8 cellular contexts compared by ENCODE assay signal in the genomic region with DNA sequence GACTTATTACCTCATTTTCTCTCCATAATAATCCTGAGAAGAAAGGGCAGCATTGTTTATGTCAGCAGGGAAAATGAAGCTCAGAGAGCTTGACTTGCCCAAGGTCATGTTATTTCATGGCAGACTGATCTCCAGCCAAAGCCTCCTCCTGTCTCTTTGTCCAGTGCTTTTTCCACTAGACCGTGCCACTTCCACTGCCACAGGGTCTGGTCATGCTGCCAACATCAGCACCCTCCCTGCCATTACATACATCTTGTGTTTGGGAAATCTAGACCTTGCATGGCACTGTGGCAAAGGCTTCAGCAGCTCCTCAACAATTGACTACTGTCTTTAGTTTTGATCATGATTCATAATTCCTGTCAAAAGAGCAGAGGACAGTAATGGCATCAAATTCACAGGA.
"Had no signal": no experiment of that assay in that cellular context is flagged by ENCODE, and none has a peak within 500 bp of the region (broad histone marks: within the 10 kb centered on the region; RNA-seq: fewer than 3 reads in every experiment).

No MANE protein-coding gene starts in this region.

- DNase-seq: GM23248, GOT3, H7, HFFc6 had no signal

- H3K9me3 Mint-ChIP-seq: HFFc6 had no signal

- ATAC-seq: HCT116, HepG2 had no signal

- H3K27ac Mint-ChIP-seq: HFFc6, IgD-negative memory B cell had no signal

- H3K4me3 Mint-ChIP-seq: HFFc6, IgD-negative memory B cell had no signal

- H3K9me3 ChIP-seq: HAP-1 had no signal
